ENCODE assay signal across 19 cellular contexts in the genomic region with DNA sequence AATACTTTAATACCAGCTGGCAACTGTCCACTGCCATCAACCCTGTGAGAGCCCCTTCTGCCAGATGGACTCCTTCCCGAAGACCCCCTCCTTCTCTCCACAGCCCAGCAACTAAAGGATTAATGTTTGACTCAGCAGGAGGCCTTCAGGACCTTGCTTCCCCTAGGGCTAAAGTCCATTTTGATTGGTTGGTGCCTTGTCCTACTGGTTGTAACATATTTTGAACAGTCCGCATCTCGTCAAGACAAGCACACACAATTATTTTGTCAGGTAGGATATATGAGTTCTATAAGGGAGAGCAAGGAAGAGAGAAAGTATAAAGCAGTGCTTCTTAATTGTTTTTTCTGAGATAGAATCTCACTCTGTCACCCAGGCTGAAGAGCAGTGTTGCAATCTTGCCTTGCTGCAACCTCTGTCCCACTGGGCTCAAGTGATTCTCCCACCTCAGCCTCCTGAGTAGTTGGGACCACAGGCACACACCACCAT. TPM values are rescaled to one million over a fixed set of nuclear protein-coding genes. Genes with fewer than 3 reads are reported as not detected.
DNase-seq lines count a peak whose midpoint lies in the region; ATAC-seq, FAIRE-seq and TF ChIP-seq lines count a peak whose summit lies in the region.
"Had no signal": no experiment of that assay in that cellular context is flagged by ENCODE, and none has a peak within 500 bp of the region (broad histone marks: within the 10 kb centered on the region; RNA-seq: fewer than 3 reads in every experiment).

No MANE protein-coding gene starts in this region.

- H3K4me3 ChIP-seq in NB4 (ENCODE audit: low read depth, low read length), result no peak overlapping the region
- H3K4me3 ChIP-seq in adipocyte (ENCODE audit: low read length), result no peak overlapping the region

- FAIRE-seq in D721Med (lab: Jason Lieb, UNC), result peak; percentile 92
- FAIRE-seq: TTC549 had no signal

- H3K27ac Mint-ChIP-seq in mesothelial cell of epicardium, result peak overlapping the region; percentile 2
- no peak overlapping the region for H3K27ac Mint-ChIP-seq in CD4-positive, alpha-beta T cell
- H3K27ac Mint-ChIP-seq: activated CD4-positive, alpha-beta T cell treated with anti-CD3 and anti-CD28 coated beads, Interleukin-2, amount 10 ng/mL, durations not matched to agents 7 days and 5 days had no signal

- DNase-seq in D721Med (ENCODE audit: insufficient read length, low spot score) (no peak), NB4 (ENCODE audit: low read depth) (peak; percentile 48), adipocyte (ENCODE audit: low read depth) (peak; percentile 23), mesothelial cell of epicardium (ENCODE audit: low spot score in 2 of 2, unreplicated experiment in 2 of 2) (no peak), left ventricle myocardium superior (no peak)
- DNase-seq in CD4-positive, alpha-beta T cell, result no peak
- no peak for DNase-seq in activated CD4-positive, alpha-beta T cell treated with anti-CD3 and anti-CD28 coated beads, Interleukin-2, amount 50 U/mL, for 1 hour
- DNase-seq: activated CD4-positive, alpha-beta T cell treated with anti-CD3 and anti-CD28 coated beads, Interleukin-2, amount 10 ng/mL, durations not matched to agents 7 days and 5 days; activated effector memory CD4-positive, alpha-beta T cell treated with anti-CD3 and anti-CD28 coated beads, Interleukin-2, amount 50 U/mL, for 16 hours; amniotic stem cell; CD4-positive, CD25-positive, alpha-beta regulatory T cell; DND-41; NCI-H146; NCI-H345; stimulated activated CD4-positive, alpha-beta T cell treated with anti-CD3 and anti-CD28 coated beads, Interleukin-15, amount 100 ng/mL, for 24 hours; SW 1271 had no signal

- no peak overlapping the region for H3K9ac ChIP-seq in adipocyte (ENCODE audit: low read length)

- H3K27ac ChIP-seq in CD4-positive, alpha-beta T cell (ENCODE audit: low read depth, low read length), result no peak overlapping the region

- H3K36me3 ChIP-seq in adipocyte (ENCODE audit: control insufficient read depth, insufficient read depth, low read length, severe bottlenecking), result peaks cover 77% of the 10 kb centered on the region

- no peaks in the 10 kb centered on the region for H3K27me3 ChIP-seq in adipocyte (replicated peaks; ENCODE audit: control insufficient read depth, insufficient read depth, low read length)
- no peaks in the 10 kb centered on the region for H3K27me3 ChIP-seq in CD4-positive, alpha-beta T cell (ENCODE audit: control insufficient read depth, insufficient read depth, low read length)

- no peak for ATAC-seq in GM21367 (IDR thresholded peaks at IDR 0.05; ENCODE audit: unreplicated experiment)
- no peak for ATAC-seq in CD4-positive, alpha-beta T cell (ENCODE audit: poor library complexity)
- ATAC-seq in left ventricle myocardium superior, result no peak

- no peak overlapping the region for H3K4me3 Mint-ChIP-seq in mesothelial cell of epicardium
- no peak overlapping the region for H3K4me3 Mint-ChIP-seq in CD4-positive, alpha-beta T cell
- H3K4me3 Mint-ChIP-seq: activated CD4-positive, alpha-beta T cell treated with anti-CD3 and anti-CD28 coated beads, Interleukin-2, amount 10 ng/mL, durations not matched to agents 7 days and 5 days; CD4-positive, CD25-positive, alpha-beta regulatory T cell had no signal

- peaks cover 8% of the 10 kb centered on the region for H3K4me1 Mint-ChIP-seq in mesothelial cell of epicardium
- H3K4me1 Mint-ChIP-seq in CD4-positive, alpha-beta T cell (ENCODE audit: low read depth), result no peaks in the 10 kb centered on the region
- H3K4me1 Mint-ChIP-seq: activated CD4-positive, alpha-beta T cell treated with anti-CD3 and anti-CD28 coated beads, Interleukin-2, amount 10 ng/mL, durations not matched to agents 7 days and 5 days; CD4-positive, CD25-positive, alpha-beta regulatory T cell had no signal

- CTCF ChIA-PET in CD4-positive, alpha-beta T cell (lab: Charles Lee), result no interaction called here

- peaks cover 15% of the 10 kb centered on the region for H3K4me1 ChIP-seq in adipocyte (ENCODE audit: control insufficient read depth, insufficient read depth, low read length)

- H3K9me3 ChIP-seq in adipocyte (ENCODE audit: control insufficient read depth, low read length), result no peaks in the 10 kb centered on the region
- H3K9me3 ChIP-seq in CD4-positive, alpha-beta T cell (ENCODE audit: control insufficient read depth, low read length), result no peaks in the 10 kb centered on the region

- no peaks in the 10 kb centered on the region for H3K36me3 Mint-ChIP-seq in mesothelial cell of epicardium
- H3K36me3 Mint-ChIP-seq in CD4-positive, alpha-beta T cell (ENCODE audit: low read depth), result no peaks in the 10 kb centered on the region
- H3K36me3 Mint-ChIP-seq: CD4-positive, CD25-positive, alpha-beta regulatory T cell had no signal

- no peaks in the 10 kb centered on the region for H3K9me3 Mint-ChIP-seq in mesothelial cell of epicardium
- H3K9me3 Mint-ChIP-seq in CD4-positive, alpha-beta T cell, result no peaks in the 10 kb centered on the region
- H3K9me3 Mint-ChIP-seq: activated CD4-positive, alpha-beta T cell treated with anti-CD3 and anti-CD28 coated beads, Interleukin-2, amount 10 ng/mL, durations not matched to agents 7 days and 5 days; CD4-positive, CD25-positive, alpha-beta regulatory T cell had no signal

- POLR2A ChIA-PET in CD4-positive, alpha-beta T cell (lab: Charles Lee), result no interaction called here

- no peak for TF ChIP-seq POLR2A in NB4 (IDR thresholded peaks at IDR 0.05; ENCODE audit: extremely low read depth, insufficient read length)

- intact Hi-C loops in CD4-positive, alpha-beta T cell (cut with DNase I, micrococcal nuclease), result no loop called here
- intact Hi-C loops in left ventricle myocardium superior (cut with micrococcal nuclease), result no loop called here

- H3K27me3 Mint-ChIP-seq in mesothelial cell of epicardium (ENCODE audit: low read depth), result peaks cover 16% of the 10 kb centered on the region
- no peaks in the 10 kb centered on the region for H3K27me3 Mint-ChIP-seq in CD4-positive, alpha-beta T cell
- H3K27me3 Mint-ChIP-seq: CD4-positive, CD25-positive, alpha-beta regulatory T cell had no signal

- TF ChIP-seq CTCF in D721Med (IDR thresholded peaks at IDR 0.05; ENCODE audit: insufficient read depth, missing control alignments) (no peak), NB4 (IDR thresholded peaks at IDR 0.05; ENCODE audit: low read depth, low read length) (no peak), mesothelial cell of epicardium (IDR thresholded peaks at IDR 0.05; ENCODE audit: unreplicated experiment) (no peak)
- TF ChIP-seq CTCF in CD4-positive, alpha-beta T cell (IDR thresholded peaks at IDR 0.05), result no peak

RNA-seq across cellular contexts. Expression of gene ACOX2, which starts 18.6 kb away (rescaled TPM):
- total RNA-seq in mesothelial cell of epicardium (29.4 to 31.0 TPM (median 30.9 TPM) in 3 replicates), left ventricle myocardium superior (41.4 TPM)
- not detected for total RNA-seq in CD4-positive, alpha-beta T cell
- total RNA-seq: activated CD4-positive, alpha-beta T cell treated with anti-CD3 and anti-CD28 coated beads, Interleukin-2, amount 10 ng/mL, durations not matched to agents 7 days and 5 days; CD4-positive, CD25-positive, alpha-beta regulatory T cell had no signal

RNA-seq across cellular contexts. Expression of gene KCTD6, which starts 26.5 kb away (rescaled TPM):
- total RNA-seq in mesothelial cell of epicardium (10.5 to 13.1 TPM (median 11.3 TPM) in 3 replicates), left ventricle myocardium superior (8.5 TPM)
- total RNA-seq in CD4-positive, alpha-beta T cell, result 1 to 10 TPM; 3.8 to 5.0 TPM

RNA-seq across cellular contexts. Expression of gene FAM107A, which starts 58.8 kb away (rescaled TPM):
- total RNA-seq in mesothelial cell of epicardium (not detected in 3 replicates), left ventricle myocardium superior (78.0 TPM)
- total RNA-seq in CD4-positive, alpha-beta T cell, result not detected
- total RNA-seq: activated CD4-positive, alpha-beta T cell treated with anti-CD3 and anti-CD28 coated beads, Interleukin-2, amount 10 ng/mL, durations not matched to agents 7 days and 5 days; CD4-positive, CD25-positive, alpha-beta regulatory T cell; LHCN-M2 had no signal

Comparison
In these comparisons a context has a peak if more than half of its experiments do, and no peak if none do; other contexts are left out.
1. DNase-seq: peak in NB4 (single experiment) and adipocyte (single experiment); none in D721Med (single experiment), mesothelial cell of epicardium (0 of 2), CD4-positive, alpha-beta T cell (0 of 10), left ventricle myocardium superior (single experiment) and activated CD4-positive, alpha-beta T cell treated with anti-CD3 and anti-CD28 coated beads, Interleukin-2, amount 50 U/mL, for 1 hour (single experiment).
2. RNA of gene ACOX2, which starts 18.6 kb away (total RNA-seq): 41.4 TPM in left ventricle myocardium superior (single experiment) and 29.4 to 31.0 TPM in mesothelial cell of epicardium; not detected in CD4-positive, alpha-beta T cell; every median in the first group is over 10 times any median in the second.
3. RNA of gene FAM107A, which starts 58.8 kb away (total RNA-seq): 78.0 TPM in left ventricle myocardium superior (single experiment); not detected in mesothelial cell of epicardium and not detected in CD4-positive, alpha-beta T cell; every median in the first group is over 10 times any median in the second.